ENCODE assay signal across 7 cellular contexts in the genomic region with DNA sequence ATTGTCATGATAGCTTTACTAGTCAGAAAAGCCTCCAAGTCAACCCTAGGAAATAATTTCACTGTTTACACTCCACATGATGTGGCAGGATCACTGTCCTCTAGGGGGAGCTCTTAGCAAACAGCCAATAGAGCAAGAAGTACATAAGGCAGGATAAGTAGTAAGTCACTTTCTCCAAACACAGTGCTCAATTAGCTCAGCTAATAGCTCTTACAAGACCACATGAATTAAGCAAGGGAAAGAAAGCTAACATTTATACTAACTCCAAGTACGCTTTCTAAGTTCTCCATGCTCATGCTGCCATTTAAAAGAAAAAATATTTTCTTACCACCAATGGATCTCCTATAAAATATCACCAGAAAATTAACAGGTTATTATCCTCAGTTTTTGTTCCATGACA.
DNase-seq lines count a peak whose midpoint lies in the region; TF ChIP-seq lines count a peak whose summit lies in the region.

No MANE protein-coding gene starts in this region.

- H3K27ac ChIP-seq in iPS DF 6.9 (ENCODE audit: low read length) = no peak overlapping the region

- intact Hi-C loops in activated naive CD4-positive, alpha-beta T cell treated with anti-CD3 and anti-CD28 coated beads for 36 hours (cut with micrococcal nuclease) = loop anchor here (1.0 to 5.0 kb wide), 3 partner anchors 192 to 737 kb away; no protein-coding TSS in a partner anchor

- DNase-seq in GM04504 (ENCODE audit: low read depth) = peak; percentile 17
- peak; percentile 73 for DNase-seq in RKO (ENCODE audit: low spot score)
- peak; percentile 77 for DNase-seq in activated naive CD4-positive, alpha-beta T cell treated with anti-CD3 and anti-CD28 coated beads for 36 hours
- peak; percentile 25 for DNase-seq in iPS DF 6.9 (ENCODE audit: low read depth, low spot score)
- DNase-seq in stimulated activated CD4-positive, alpha-beta T cell treated with anti-CD3 and anti-CD28 coated beads, Interleukin-2, amount 100 ng/mL, for 48 hours = peak; percentile 45 to 48
- DNase-seq in mesenteric fat pad (ENCODE audit: low spot score) = no peak

- H3K4me1 Mint-ChIP-seq in activated naive CD4-positive, alpha-beta T cell treated with anti-CD3 and anti-CD28 coated beads for 36 hours (ENCODE audit: low read depth) = no peaks in the 10 kb centered on the region

- no peaks in the 10 kb centered on the region for H3K4me1 ChIP-seq in iPS DF 6.9 (ENCODE audit: control insufficient read depth, insufficient read depth, low read length)

- TF ChIP-seq RAD21 in Ishikawa (IDR thresholded peaks at IDR 0.05; ENCODE audit: low read depth) = peak; percentile 39; the same call in 1 of the 2 replicates

- H3K4me3 Mint-ChIP-seq in activated naive CD4-positive, alpha-beta T cell treated with anti-CD3 and anti-CD28 coated beads for 36 hours = no peak overlapping the region

- H3K27me3 Mint-ChIP-seq in activated naive CD4-positive, alpha-beta T cell treated with anti-CD3 and anti-CD28 coated beads for 36 hours (ENCODE audit: low read depth) = peaks cover 9% of the 10 kb centered on the region

- no peaks in the 10 kb centered on the region for H3K36me3 Mint-ChIP-seq in activated naive CD4-positive, alpha-beta T cell treated with anti-CD3 and anti-CD28 coated beads for 36 hours (ENCODE audit: low read depth)

- H3K27me3 ChIP-seq in iPS DF 6.9 (ENCODE audit: control insufficient read depth, insufficient read depth, low read length) = no peaks in the 10 kb centered on the region

- no peak for TF ChIP-seq EP300 in Ishikawa (IDR thresholded peaks at IDR 0.05; ENCODE audit: borderline replicate concordance)

- no peaks in the 10 kb centered on the region for H3K36me3 ChIP-seq in iPS DF 6.9 (ENCODE audit: control insufficient read depth, insufficient read depth, low read length)

- no peak overlapping the region for H3K4me3 ChIP-seq in iPS DF 6.9 (ENCODE audit: low read length)

- H3K27ac Mint-ChIP-seq in activated naive CD4-positive, alpha-beta T cell treated with anti-CD3 and anti-CD28 coated beads for 36 hours = no peak overlapping the region

- H3K9me3 Mint-ChIP-seq in activated naive CD4-positive, alpha-beta T cell treated with anti-CD3 and anti-CD28 coated beads for 36 hours = no peaks in the 10 kb centered on the region

- CTCF ChIA-PET in activated naive CD4-positive, alpha-beta T cell treated with anti-CD3 and anti-CD28 coated beads for 36 hours (lab: Charles Lee) = interaction anchor here (0.6 to 2.7 kb wide), 56 partner anchors 9 to 739 kb away, joined by 3 to 30 read pairs (median 4); a partner anchor contains a TSS

- no CpG with 5 or more reads among the region's 1 CpG for WGBS in iPS DF 6.9 (ENCODE audit: insufficient coverage, insufficient read length)

- H3K9me3 ChIP-seq in iPS DF 6.9 (ENCODE audit: control insufficient read depth, insufficient read depth, low read length) = no peaks in the 10 kb centered on the region

TF ChIP-seq in Ishikawa, 13 proteins besides CTCF, POLR2A, EP300 and RAD21:
- TF ChIP-seq TAF1 (IDR thresholded peaks at IDR 0.05; ENCODE audit: low read depth) (no peak), CEBPB (IDR thresholded peaks at IDR 0.05) (no peak), ZBTB7A (IDR thresholded peaks at IDR 0.05; ENCODE audit: low read depth) (no peak)
- TF ChIP-seq, protein P1, sequence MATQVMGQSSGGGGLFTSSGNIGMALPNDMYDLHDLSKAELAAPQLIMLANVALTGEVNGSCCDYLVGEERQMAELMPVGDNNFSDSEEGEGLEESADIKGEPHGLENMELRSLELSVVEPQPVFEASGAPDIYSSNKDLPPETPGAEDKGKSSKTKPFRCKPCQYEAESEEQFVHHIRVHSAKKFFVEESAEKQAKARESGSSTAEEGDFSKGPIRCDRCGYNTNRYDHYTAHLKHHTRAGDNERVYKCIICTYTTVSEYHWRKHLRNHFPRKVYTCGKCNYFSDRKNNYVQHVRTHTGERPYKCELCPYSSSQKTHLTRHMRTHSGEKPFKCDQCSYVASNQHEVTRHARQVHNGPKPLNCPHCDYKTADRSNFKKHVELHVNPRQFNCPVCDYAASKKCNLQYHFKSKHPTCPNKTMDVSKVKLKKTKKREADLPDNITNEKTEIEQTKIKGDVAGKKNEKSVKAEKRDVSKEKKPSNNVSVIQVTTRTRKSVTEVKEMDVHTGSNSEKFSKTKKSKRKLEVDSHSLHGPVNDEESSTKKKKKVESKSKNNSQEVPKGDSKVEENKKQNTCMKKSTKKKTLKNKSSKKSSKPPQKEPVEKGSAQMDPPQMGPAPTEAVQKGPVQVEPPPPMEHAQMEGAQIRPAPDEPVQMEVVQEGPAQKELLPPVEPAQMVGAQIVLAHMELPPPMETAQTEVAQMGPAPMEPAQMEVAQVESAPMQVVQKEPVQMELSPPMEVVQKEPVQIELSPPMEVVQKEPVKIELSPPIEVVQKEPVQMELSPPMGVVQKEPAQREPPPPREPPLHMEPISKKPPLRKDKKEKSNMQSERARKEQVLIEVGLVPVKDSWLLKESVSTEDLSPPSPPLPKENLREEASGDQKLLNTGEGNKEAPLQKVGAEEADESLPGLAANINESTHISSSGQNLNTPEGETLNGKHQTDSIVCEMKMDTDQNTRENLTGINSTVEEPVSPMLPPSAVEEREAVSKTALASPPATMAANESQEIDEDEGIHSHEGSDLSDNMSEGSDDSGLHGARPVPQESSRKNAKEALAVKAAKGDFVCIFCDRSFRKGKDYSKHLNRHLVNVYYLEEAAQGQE (IDR thresholded peaks at IDR 0.05; ENCODE audit: low read depth) = no peak
- TF ChIP-seq, protein P2, sequence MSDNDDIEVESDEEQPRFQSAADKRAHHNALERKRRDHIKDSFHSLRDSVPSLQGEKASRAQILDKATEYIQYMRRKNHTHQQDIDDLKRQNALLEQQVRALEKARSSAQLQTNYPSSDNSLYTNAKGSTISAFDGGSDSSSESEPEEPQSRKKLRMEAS (IDR thresholded peaks at IDR 0.05) = no peak
